ENCODE assay signal across 8 cellular contexts in genomic region chr3:9951962-9952805, GRCh38. TPM values are rescaled to one million over a fixed set of nuclear protein-coding genes. Genes with fewer than 3 reads are reported as not detected.
DNase-seq lines count a peak whose midpoint lies in the region; ATAC-seq and TF ChIP-seq lines count a peak whose summit lies in the region.

TSS of gene PRRT3 (minus strand) at chr3:9952408. CDS start at chr3:9950115, 2,293 bp downstream.

- no peaks in the 10 kb centered on the region for H4K20me1 ChIP-seq in SU-DHL-6 (ENCODE audit: low read depth, low read length)

- H3F3A ChIP-seq in SU-DHL-6 (ENCODE audit: insufficient read depth): no peaks in the 10 kb centered on the region

- H3K27ac Mint-ChIP-seq in CD14-positive monocyte: peak within 1 kb of the TSS in 1 of 7 donors; percentile 41

- no peaks in the 10 kb centered on the region for H3K9me3 ChIP-seq in SU-DHL-6 (ENCODE audit: insufficient read depth, low read length)

- H3K36me3 Mint-ChIP-seq in CD14-positive monocyte: no peaks in the 10 kb centered on the region

- no peaks in the 10 kb centered on the region for H3K36me3 ChIP-seq in SU-DHL-6 (ENCODE audit: low read length)

- peak within 1 kb of the TSS; percentile 60 for H3K4me3 ChIP-seq in SU-DHL-6 (ENCODE audit: insufficient read depth, low read length, poor library complexity, severe bottlenecking)
- H3K4me3 ChIP-seq in iPS-11a (ENCODE audit: low read depth, low read length): peak within 1 kb of the TSS; percentile 76

- DNase-seq in CD14-positive monocyte (ENCODE audit: low spot score) (no peak), pons (ENCODE audit: low spot score) (no peak)
- peak; percentile 63 for DNase-seq in stimulated activated CD4-positive, alpha-beta T cell treated with anti-CD3 and anti-CD28 coated beads, Interleukin-12 subunit alpha, Interleukin-12 subunit beta, amount 100 ng/mL, for 4 hours

- intact Hi-C loops in CD14-positive monocyte (cut with micrococcal nuclease): no loop called here

- peaks cover 19% of the 10 kb centered on the region for H3K4me1 Mint-ChIP-seq in CD14-positive monocyte

- H2AFZ ChIP-seq in SU-DHL-6 (ENCODE audit: low read depth, low read length, severe bottlenecking): peak within 1 kb of the TSS; percentile 81

- no peaks in the 10 kb centered on the region for H3K79me2 ChIP-seq in SU-DHL-6 (ENCODE audit: insufficient read depth, low read length)

- no peak for TF ChIP-seq CTCF in CD14-positive monocyte (IDR thresholded peaks at IDR 0.05)
- TF ChIP-seq CTCF in SU-DHL-6 (IDR thresholded peaks at IDR 0.05; ENCODE audit: insufficient read depth, low read length, poor library complexity, severe bottlenecking): no peak

- no peaks in the 10 kb centered on the region for H3K9me2 ChIP-seq in SU-DHL-6 (replicated peaks; ENCODE audit: insufficient read depth, low read length)

- peak within 1 kb of the TSS; percentile 75 to 88 for H3K4me3 Mint-ChIP-seq in CD14-positive monocyte

- no peaks in the 10 kb centered on the region for H3K27me3 ChIP-seq in SU-DHL-6 (ENCODE audit: low read length)

- ATAC-seq in GM19035 (IDR thresholded peaks at IDR 0.05; ENCODE audit: unreplicated experiment): peak; percentile 80
- ATAC-seq in HG03342 (IDR thresholded peaks at IDR 0.05; ENCODE audit: unreplicated experiment): peak; percentile 76

- peak within 1 kb of the TSS; percentile 62 for H3K9ac ChIP-seq in SU-DHL-6 (ENCODE audit: low read length)

- H3K9me3 Mint-ChIP-seq in CD14-positive monocyte: no peaks in the 10 kb centered on the region

- H3K27ac ChIP-seq in SU-DHL-6 (ENCODE audit: low read depth, low read length) (no peak within 1 kb of the TSS), angular gyrus (ENCODE audit: low read depth, low read length) (peak within 1 kb of the TSS; percentile 44)

- H3K4me2 ChIP-seq in SU-DHL-6 (ENCODE audit: low read depth, low read length, poor library complexity, severe bottlenecking): peak within 1 kb of the TSS; percentile 65

- H3K27me3 Mint-ChIP-seq in CD14-positive monocyte (ENCODE audit: low read depth in 3 of 3): peaks cover 11 to 23% (median 13%) of the 10 kb centered on the region in 3 donors

RNA-seq across cellular contexts. Expression of gene PRRT3, which starts in this region (rescaled TPM):
- polyA plus RNA-seq in CD14-positive monocyte: under 1 TPM; 0.11 to 0.31 TPM
